1 cellular context compared by ENCODE assay signal in the genomic region with DNA sequence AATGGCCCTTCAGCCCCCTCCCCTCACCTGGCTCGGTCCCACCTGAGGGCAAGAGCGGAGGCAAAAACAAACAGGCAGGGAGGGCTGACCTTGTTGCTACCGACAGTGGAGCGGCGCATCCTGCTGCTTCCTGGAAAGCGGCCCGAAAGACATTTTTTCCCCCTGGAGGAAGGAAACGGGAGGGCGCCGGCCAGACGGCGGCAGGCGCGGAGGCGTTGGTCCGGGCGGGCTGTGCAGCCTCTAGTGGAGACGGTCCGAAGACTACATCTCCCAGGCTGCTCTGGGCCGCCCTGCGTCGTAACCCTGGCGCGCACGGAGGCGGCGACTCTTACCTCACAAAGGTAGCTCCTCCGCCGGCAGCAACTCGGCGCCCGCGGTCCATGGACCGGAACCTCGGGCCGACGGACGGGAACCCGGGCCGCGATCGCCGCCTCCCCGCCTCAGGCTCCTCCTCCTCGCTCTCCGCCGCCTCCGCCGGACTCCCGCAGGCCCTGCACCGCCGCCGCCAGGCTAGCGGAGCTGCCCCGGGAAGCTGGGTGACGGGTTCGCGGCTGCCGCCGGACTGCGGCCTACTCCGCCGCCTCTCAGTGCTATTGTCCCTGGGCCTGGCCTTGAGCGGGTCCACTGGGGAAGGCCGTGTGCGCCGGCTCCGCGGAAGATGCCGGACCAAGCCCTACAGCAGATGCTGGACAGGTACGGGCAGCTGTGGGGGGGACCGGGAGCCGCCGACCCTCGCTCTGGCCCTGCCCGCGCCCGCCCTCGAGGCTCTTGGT.
TF ChIP-seq lines count a peak whose summit lies in the region.

A gene (minus strand): TSS at position 242 of the 773 bp plus-strand sequence. CDS start 50,728 bp downstream, outside the sequence.
A gene with protein sequence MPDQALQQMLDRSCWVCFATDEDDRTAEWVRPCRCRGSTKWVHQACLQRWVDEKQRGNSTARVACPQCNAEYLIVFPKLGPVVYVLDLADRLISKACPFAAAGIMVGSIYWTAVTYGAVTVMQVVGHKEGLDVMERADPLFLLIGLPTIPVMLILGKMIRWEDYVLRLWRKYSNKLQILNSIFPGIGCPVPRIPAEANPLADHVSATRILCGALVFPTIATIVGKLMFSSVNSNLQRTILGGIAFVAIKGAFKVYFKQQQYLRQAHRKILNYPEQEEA (plus strand): TSS at position 331 of the 773 bp plus-strand sequence. CDS start 328 bp downstream, at position 659.

TF ChIP-seq in HEK293, 187 proteins besides CTCF, POLR2A, EP300 and RAD21 (continued from another document and continues in another):
- TF ChIP-seq, protein P1, sequence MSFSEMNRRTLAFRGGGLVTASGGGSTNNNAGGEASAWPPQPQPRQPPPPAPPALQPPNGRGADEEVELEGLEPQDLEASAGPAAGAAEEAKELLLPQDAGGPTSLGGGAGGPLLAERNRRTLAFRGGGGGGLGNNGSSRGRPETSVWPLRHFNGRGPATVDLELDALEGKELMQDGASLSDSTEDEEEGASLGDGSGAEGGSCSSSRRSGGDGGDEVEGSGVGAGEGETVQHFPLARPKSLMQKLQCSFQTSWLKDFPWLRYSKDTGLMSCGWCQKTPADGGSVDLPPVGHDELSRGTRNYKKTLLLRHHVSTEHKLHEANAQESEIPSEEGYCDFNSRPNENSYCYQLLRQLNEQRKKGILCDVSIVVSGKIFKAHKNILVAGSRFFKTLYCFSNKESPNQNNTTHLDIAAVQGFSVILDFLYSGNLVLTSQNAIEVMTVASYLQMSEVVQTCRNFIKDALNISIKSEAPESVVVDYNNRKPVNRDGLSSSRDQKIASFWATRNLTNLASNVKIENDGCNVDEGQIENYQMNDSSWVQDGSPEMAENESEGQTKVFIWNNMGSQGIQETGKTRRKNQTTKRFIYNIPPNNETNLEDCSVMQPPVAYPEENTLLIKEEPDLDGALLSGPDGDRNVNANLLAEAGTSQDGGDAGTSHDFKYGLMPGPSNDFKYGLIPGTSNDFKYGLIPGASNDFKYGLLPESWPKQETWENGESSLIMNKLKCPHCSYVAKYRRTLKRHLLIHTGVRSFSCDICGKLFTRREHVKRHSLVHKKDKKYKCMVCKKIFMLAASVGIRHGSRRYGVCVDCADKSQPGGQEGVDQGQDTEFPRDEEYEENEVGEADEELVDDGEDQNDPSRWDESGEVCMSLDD (tag by site-specific recombination; IDR thresholded peaks at IDR 0.05) = 0 out of 2 replicates have a peak, but pooled peaks have one; percentile 25
- no peak for TF ChIP-seq ZNF621 (tag by site-specific recombination; IDR thresholded peaks at IDR 0.05)
- no peak for TF ChIP-seq ZNF548 (tag by site-specific recombination; IDR thresholded peaks at IDR 0.05)
- no peak; the same call in 1 of the 2 replicates for TF ChIP-seq ZNF610 (tag by site-specific recombination; IDR thresholded peaks at IDR 0.05; ENCODE audit: borderline replicate concordance)
- TF ChIP-seq, protein P2, sequence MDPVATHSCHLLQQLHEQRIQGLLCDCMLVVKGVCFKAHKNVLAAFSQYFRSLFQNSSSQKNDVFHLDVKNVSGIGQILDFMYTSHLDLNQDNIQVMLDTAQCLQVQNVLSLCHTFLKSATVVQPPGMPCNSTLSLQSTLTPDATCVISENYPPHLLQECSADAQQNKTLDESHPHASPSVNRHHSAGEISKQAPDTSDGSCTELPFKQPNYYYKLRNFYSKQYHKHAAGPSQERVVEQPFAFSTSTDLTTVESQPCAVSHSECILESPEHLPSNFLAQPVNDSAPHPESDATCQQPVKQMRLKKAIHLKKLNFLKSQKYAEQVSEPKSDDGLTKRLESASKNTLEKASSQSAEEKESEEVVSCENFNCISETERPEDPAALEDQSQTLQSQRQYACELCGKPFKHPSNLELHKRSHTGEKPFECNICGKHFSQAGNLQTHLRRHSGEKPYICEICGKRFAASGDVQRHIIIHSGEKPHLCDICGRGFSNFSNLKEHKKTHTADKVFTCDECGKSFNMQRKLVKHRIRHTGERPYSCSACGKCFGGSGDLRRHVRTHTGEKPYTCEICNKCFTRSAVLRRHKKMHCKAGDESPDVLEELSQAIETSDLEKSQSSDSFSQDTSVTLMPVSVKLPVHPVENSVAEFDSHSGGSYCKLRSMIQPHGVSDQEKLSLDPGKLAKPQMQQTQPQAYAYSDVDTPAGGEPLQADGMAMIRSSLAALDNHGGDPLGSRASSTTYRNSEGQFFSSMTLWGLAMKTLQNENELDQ (tag by site-specific recombination; IDR thresholded peaks at IDR 0.05; ENCODE audit: low read depth) = no peak
- no peak for TF ChIP-seq ZNF37A (tag by site-specific recombination; IDR thresholded peaks at IDR 0.05)
- no peak for TF ChIP-seq ZNF837 (tag by site-specific recombination; IDR thresholded peaks at IDR 0.05)
- no peak for TF ChIP-seq ZNF138 (tag by site-specific recombination; IDR thresholded peaks at IDR 0.05; ENCODE audit: borderline replicate concordance)
- TF ChIP-seq, protein P3, sequence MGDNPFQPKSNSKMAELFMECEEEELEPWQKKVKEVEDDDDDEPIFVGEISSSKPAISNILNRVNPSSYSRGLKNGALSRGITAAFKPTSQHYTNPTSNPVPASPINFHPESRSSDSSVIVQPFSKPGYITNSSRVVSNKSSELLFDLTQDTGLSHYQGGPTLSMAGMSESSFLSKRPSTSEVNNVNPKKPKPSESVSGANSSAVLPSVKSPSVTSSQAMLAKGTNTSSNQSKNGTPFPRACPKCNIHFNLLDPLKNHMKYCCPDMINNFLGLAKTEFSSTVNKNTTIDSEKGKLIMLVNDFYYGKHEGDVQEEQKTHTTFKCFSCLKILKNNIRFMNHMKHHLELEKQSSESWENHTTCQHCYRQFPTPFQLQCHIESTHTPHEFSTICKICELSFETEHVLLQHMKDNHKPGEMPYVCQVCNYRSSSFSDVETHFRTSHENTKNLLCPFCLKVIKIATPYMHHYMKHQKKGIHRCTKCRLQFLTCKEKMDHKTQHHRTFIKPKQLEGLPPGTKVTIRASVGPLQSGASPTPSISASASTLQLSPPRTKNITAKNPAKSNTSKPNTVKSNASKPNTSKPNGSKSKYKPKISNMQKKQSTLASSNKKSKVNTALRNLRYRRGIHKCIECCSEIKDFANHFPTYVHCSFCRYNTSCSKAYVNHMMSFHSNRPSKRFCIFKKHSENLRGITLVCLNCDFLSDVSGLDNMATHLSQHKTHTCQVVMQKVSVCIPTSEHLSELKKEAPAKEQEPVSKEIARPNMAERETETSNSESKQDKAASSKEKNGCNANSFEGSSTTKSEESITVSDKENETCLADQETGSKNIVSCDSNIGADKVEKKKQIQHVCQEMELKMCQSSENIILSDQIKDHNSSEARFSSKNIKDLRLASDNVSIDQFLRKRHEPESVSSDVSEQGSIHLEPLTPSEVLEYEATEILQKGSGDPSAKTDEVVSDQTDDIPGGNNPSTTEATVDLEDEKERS (tag by site-specific recombination; IDR thresholded peaks at IDR 0.05) = no peak
- TF ChIP-seq ZNF132 (tag by site-specific recombination; IDR thresholded peaks at IDR 0.05; ENCODE audit: borderline replicate concordance) = no peak
- TF ChIP-seq ZNF791 (tag by site-specific recombination; IDR thresholded peaks at IDR 0.05) = no peak
- TF ChIP-seq ZNF664 (tag by site-specific recombination; IDR thresholded peaks at IDR 0.05) = no peak
- TF ChIP-seq ZSCAN30 (tag by site-specific recombination; IDR thresholded peaks at IDR 0.05) = peak; percentile 20
- no peak for TF ChIP-seq TCF7L2 (IDR thresholded peaks at IDR 0.05; ENCODE audit: borderline replicate concordance, low read depth, low read length)
- no peak for TF ChIP-seq REPIN1 (tag by site-specific recombination; IDR thresholded peaks at IDR 0.05; ENCODE audit: low read depth)
- TF ChIP-seq, protein P4, sequence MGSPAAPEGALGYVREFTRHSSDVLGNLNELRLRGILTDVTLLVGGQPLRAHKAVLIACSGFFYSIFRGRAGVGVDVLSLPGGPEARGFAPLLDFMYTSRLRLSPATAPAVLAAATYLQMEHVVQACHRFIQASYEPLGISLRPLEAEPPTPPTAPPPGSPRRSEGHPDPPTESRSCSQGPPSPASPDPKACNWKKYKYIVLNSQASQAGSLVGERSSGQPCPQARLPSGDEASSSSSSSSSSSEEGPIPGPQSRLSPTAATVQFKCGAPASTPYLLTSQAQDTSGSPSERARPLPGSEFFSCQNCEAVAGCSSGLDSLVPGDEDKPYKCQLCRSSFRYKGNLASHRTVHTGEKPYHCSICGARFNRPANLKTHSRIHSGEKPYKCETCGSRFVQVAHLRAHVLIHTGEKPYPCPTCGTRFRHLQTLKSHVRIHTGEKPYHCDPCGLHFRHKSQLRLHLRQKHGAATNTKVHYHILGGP (tag by site-specific recombination; IDR thresholded peaks at IDR 0.05) = peak; percentile 90
- no peak for TF ChIP-seq ZNF521 (tag by site-specific recombination; IDR thresholded peaks at IDR 0.05)
- TF ChIP-seq GLI4 (tag by site-specific recombination; IDR thresholded peaks at IDR 0.05) = 0 out of 2 replicates have a peak, but pooled peaks have one; percentile 37
- no peak for TF ChIP-seq ZNF654 (tag by site-specific recombination; IDR thresholded peaks at IDR 0.05; ENCODE audit: low read depth)
- no peak for TF ChIP-seq PRDM1 (tag by site-specific recombination; IDR thresholded peaks at IDR 0.05)
- TF ChIP-seq ZNF843 (tag by site-specific recombination; IDR thresholded peaks at IDR 0.05) = no peak
- TF ChIP-seq, protein P5, sequence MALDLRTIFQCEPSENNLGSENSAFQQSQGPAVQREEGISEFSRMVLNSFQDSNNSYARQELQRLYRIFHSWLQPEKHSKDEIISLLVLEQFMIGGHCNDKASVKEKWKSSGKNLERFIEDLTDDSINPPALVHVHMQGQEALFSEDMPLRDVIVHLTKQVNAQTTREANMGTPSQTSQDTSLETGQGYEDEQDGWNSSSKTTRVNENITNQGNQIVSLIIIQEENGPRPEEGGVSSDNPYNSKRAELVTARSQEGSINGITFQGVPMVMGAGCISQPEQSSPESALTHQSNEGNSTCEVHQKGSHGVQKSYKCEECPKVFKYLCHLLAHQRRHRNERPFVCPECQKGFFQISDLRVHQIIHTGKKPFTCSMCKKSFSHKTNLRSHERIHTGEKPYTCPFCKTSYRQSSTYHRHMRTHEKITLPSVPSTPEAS (tag by site-specific recombination; IDR thresholded peaks at IDR 0.05) = no peak
- no peak; the same call in 1 of the 2 replicates for TF ChIP-seq ZNF24 (tag by site-specific recombination; IDR thresholded peaks at IDR 0.05)
- peak; percentile 5; the same call in 1 of the 2 replicates for TF ChIP-seq ZNF394 (tag by site-specific recombination; IDR thresholded peaks at IDR 0.05; ENCODE audit: borderline replicate concordance)
- peak; percentile 50; the same call in 1 of the 2 replicates for TF ChIP-seq ZIC2 (tag by site-specific recombination; IDR thresholded peaks at IDR 0.05)
- TF ChIP-seq FEZF1 (tag by site-specific recombination; IDR thresholded peaks at IDR 0.05) = no peak
- TF ChIP-seq, protein P6, sequence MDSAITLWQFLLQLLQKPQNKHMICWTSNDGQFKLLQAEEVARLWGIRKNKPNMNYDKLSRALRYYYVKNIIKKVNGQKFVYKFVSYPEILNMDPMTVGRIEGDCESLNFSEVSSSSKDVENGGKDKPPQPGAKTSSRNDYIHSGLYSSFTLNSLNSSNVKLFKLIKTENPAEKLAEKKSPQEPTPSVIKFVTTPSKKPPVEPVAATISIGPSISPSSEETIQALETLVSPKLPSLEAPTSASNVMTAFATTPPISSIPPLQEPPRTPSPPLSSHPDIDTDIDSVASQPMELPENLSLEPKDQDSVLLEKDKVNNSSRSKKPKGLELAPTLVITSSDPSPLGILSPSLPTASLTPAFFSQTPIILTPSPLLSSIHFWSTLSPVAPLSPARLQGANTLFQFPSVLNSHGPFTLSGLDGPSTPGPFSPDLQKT (IDR thresholded peaks at IDR 0.05; ENCODE audit: borderline replicate concordance, low read depth, low read length) = no peak; the same call in 1 of the 2 replicates
- no peak for TF ChIP-seq ZNF510 (tag by site-specific recombination; IDR thresholded peaks at IDR 0.05; ENCODE audit: insufficient replicate concordance)
- no peak for TF ChIP-seq ZFP41 (tag by site-specific recombination; IDR thresholded peaks at IDR 0.05; ENCODE audit: borderline replicate concordance)
- peak; percentile 99 for TF ChIP-seq ZNF335 (tag by site-specific recombination; conservative IDR thresholded peaks at IDR 0.05)
- no peak for TF ChIP-seq MEIS1 (CRISPR knock-in tag; IDR thresholded peaks at IDR 0.05; ENCODE audit: borderline replicate concordance)
- no peak for TF ChIP-seq ZNF707 (tag by site-specific recombination; IDR thresholded peaks at IDR 0.05)
- TF ChIP-seq ZNF670 (tag by site-specific recombination; IDR thresholded peaks at IDR 0.05; ENCODE audit: low read depth) = no peak
- TF ChIP-seq SETDB1 (IDR thresholded peaks at IDR 0.05; ENCODE audit: insufficient read length, low read length) = no peak
- no peak for TF ChIP-seq ZNF114 (tag by site-specific recombination; IDR thresholded peaks at IDR 0.05)
- TF ChIP-seq OVOL3 (tag by site-specific recombination; IDR thresholded peaks at IDR 0.05) = no peak
- TF ChIP-seq, protein P7, sequence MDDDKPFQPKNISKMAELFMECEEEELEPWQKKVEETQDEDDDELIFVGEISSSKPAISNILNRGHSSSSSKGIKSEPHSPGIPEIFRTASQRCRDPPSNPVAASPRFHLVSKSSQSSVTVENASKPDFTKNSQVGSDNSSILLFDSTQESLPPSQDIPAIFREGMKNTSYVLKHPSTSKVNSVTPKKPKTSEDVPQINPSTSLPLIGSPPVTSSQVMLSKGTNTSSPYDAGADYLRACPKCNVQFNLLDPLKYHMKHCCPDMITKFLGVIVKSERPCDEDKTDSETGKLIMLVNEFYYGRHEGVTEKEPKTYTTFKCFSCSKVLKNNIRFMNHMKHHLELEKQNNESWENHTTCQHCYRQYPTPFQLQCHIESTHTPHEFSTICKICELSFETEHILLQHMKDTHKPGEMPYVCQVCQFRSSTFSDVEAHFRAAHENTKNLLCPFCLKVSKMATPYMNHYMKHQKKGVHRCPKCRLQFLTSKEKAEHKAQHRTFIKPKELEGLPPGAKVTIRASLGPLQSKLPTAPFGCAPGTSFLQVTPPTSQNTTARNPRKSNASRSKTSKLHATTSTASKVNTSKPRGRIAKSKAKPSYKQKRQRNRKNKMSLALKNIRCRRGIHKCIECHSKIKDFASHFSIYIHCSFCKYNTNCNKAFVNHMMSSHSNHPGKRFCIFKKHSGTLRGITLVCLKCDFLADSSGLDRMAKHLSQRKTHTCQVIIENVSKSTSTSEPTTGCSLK (tag by site-specific recombination; IDR thresholded peaks at IDR 0.05) = no peak
- TF ChIP-seq ZNF660 (tag by site-specific recombination; IDR thresholded peaks at IDR 0.05) = peak; percentile 75; the same call in 1 of the 2 replicates
- TF ChIP-seq GFI1B (tag by site-specific recombination; IDR thresholded peaks at IDR 0.05) = no peak
- TF ChIP-seq GLIS2 (tag by site-specific recombination; IDR thresholded peaks at IDR 0.05) = no peak
- TF ChIP-seq WT1 (tag by site-specific recombination; IDR thresholded peaks at IDR 0.05) = no peak
- TF ChIP-seq ZNF157 (tag by site-specific recombination; IDR thresholded peaks at IDR 0.05) = no peak
- TF ChIP-seq SALL2 (tag by site-specific recombination; IDR thresholded peaks at IDR 0.05; ENCODE audit: borderline replicate concordance) = no peak
- TF ChIP-seq ZNF146 (tag by site-specific recombination; IDR thresholded peaks at IDR 0.05) = peak; percentile 5; the same call in 1 of the 2 replicates
- TF ChIP-seq ZNF830 (tag by site-specific recombination; IDR thresholded peaks at IDR 0.05; ENCODE audit: low read depth) = no peak
- peak; percentile 94 for TF ChIP-seq ZBTB8A (tag by site-specific recombination; IDR thresholded peaks at IDR 0.05)
- no peak for TF ChIP-seq KLF10 (tag by site-specific recombination; IDR thresholded peaks at IDR 0.05)
- TF ChIP-seq ZNF175 (tag by site-specific recombination; IDR thresholded peaks at IDR 0.05) = no peak
- no peak for TF ChIP-seq ZNF214 (tag by site-specific recombination; IDR thresholded peaks at IDR 0.05; ENCODE audit: borderline replicate concordance)
- TF ChIP-seq ZNF426 (tag by site-specific recombination; IDR thresholded peaks at IDR 0.05) = no peak
- TF ChIP-seq ZNF514 (tag by site-specific recombination; IDR thresholded peaks at IDR 0.05) = no peak
